ENCODE assay signal across 13 cellular contexts in the genomic region with DNA sequence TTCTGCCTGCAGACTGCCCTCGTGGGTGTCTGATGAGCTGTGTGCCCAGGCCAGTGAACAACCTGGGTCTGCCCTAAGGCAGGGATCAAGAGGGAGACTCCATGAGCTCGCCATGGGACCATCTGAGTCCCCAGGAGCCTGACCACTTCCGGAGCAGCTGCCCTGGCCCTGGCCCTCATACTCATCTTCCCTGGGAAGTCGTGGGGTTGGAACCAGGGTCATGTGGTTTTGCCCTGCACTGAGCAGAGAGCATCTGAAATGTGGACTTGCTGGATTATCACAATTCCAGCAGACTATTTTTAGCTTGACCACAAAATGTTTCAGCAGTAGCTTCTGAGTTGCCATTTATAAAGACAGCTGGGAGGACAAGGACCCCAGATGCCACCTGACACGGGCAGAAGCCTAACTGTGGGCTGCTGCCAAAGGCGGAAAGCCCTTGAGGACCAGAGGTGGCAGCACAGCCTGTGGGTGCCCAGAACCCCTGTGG. TPM values are rescaled to one million over a fixed set of nuclear protein-coding genes. Genes with fewer than 3 reads are reported as not detected.
DNase-seq lines count a peak whose midpoint lies in the region; ATAC-seq, FAIRE-seq and TF ChIP-seq lines count a peak whose summit lies in the region.
"Had no signal": no experiment of that assay in that cellular context is flagged by ENCODE, and none has a peak within 500 bp of the region (broad histone marks: within the 10 kb centered on the region; RNA-seq: fewer than 3 reads in every experiment).

No MANE protein-coding gene starts in this region.

- no peak overlapping the region for H2AFZ ChIP-seq in Loucy (ENCODE audit: low read length)

- FAIRE-seq in kidney (lab: Jason Lieb, UNC): no peak
- FAIRE-seq in D721Med (lab: Jason Lieb, UNC): no peak

- intact Hi-C loops in kidney (cut with DNase I): no loop called here

- peak overlapping the region; percentile 23; the same call in 1 of the 2 replicates for H3K27ac ChIP-seq in DOHH2 (ENCODE audit: low read depth, low read length)
- H3K27ac ChIP-seq in kidney (ENCODE audit: low read depth in 2 of 2, low read length in 2 of 2): no peak overlapping the region
- no peak overlapping the region for H3K27ac ChIP-seq in upper lobe of left lung

- no peak for TF ChIP-seq CTCF in DOHH2 (IDR thresholded peaks at IDR 0.05; ENCODE audit: low read depth, low read length, poor library complexity, severe bottlenecking)
- no peak for TF ChIP-seq CTCF in Loucy (conservative IDR thresholded peaks at IDR 0.05; ENCODE audit: low read length)
- TF ChIP-seq CTCF in kidney (IDR thresholded peaks at IDR 0.05; ENCODE audit: borderline replicate concordance, extremely low read depth, insufficient read depth): no peak
- no peak for TF ChIP-seq CTCF in upper lobe of left lung (IDR thresholded peaks at IDR 0.05)
- TF ChIP-seq CTCF in D721Med (IDR thresholded peaks at IDR 0.05; ENCODE audit: insufficient read depth, missing control alignments): no peak

- H3K4me1 ChIP-seq in DOHH2 (ENCODE audit: control insufficient read depth, low read length) (peaks cover 70% of the 10 kb centered on the region), Loucy (ENCODE audit: insufficient read depth, low read length, poor library complexity, severe bottlenecking) (peaks cover 10% of the 10 kb centered on the region), kidney (ENCODE audit: control insufficient read depth in 1 of 2, insufficient read depth in 1 of 2, low read depth in 1 of 2, low read length in 2 of 2) (no peaks in the 10 kb centered on the region), upper lobe of left lung (peaks cover 0 to 6% (median 2%) of the 10 kb centered on the region in 4 donors)

- 48 to 76% methylated on average over 3 to 6 of the region's 6 CpGs for WGBS in upper lobe of left lung, 2 donors

- H3K4me2 ChIP-seq in DOHH2 (ENCODE audit: low read length) (peak overlapping the region; percentile 64), Loucy (ENCODE audit: low read depth, low read length, poor library complexity, severe bottlenecking) (peak overlapping the region; percentile 36)

- H4K20me1 ChIP-seq in DOHH2 (ENCODE audit: control insufficient read depth, insufficient read depth, low read depth, low read length): no peaks in the 10 kb centered on the region; the same call in 1 of the 2 replicates
- no peaks in the 10 kb centered on the region for H4K20me1 ChIP-seq in Loucy (ENCODE audit: insufficient read depth, low read length, poor library complexity, severe bottlenecking)

- H3K4me3 ChIP-seq in DOHH2 (ENCODE audit: low read length): peak overlapping the region; percentile 38
- no peak overlapping the region for H3K4me3 ChIP-seq in Loucy (ENCODE audit: low read length, poor library complexity, severe bottlenecking)
- no peak overlapping the region for H3K4me3 ChIP-seq in kidney (ENCODE audit: low read length in 2 of 2)
- H3K4me3 ChIP-seq in upper lobe of left lung: no peak overlapping the region

- H3K9me3 ChIP-seq in DOHH2 (ENCODE audit: control insufficient read depth, insufficient read depth, low read length) (no peaks in the 10 kb centered on the region), Loucy (ENCODE audit: insufficient read depth, low read depth, low read length) (no peaks in the 10 kb centered on the region), kidney (ENCODE audit: control insufficient read depth in 1 of 2, low read length in 2 of 2) (no peaks in the 10 kb centered on the region), upper lobe of left lung (no peaks in the 10 kb centered on the region)

- no peak for ATAC-seq in upper lobe of left lung (ENCODE audit: low FRiP score in 2 of 2)
- ATAC-seq: T-cell had no signal

- H3F3A ChIP-seq in DOHH2 (ENCODE audit: control insufficient read depth, insufficient read depth): peaks cover 8% of the 10 kb centered on the region; the same call in 1 of the 2 replicates
- no peaks in the 10 kb centered on the region for H3F3A ChIP-seq in Loucy (ENCODE audit: low read depth)

- H3K27me3 ChIP-seq in DOHH2 (ENCODE audit: control insufficient read depth, low read length) (no peaks in the 10 kb centered on the region), Loucy (ENCODE audit: insufficient read depth, low read length, poor library complexity, severe bottlenecking) (no peaks in the 10 kb centered on the region), upper lobe of left lung (no peaks in the 10 kb centered on the region)

- DNase-seq in astrocyte of the hippocampus (ENCODE audit: low read depth, low spot score) (peak; percentile 36), kidney (peak; percentile 60), NCI-H510A (lab: John Stamatoyannopoulos, UW) (no peak), upper lobe of left lung (no peak), D721Med (ENCODE audit: insufficient read length, low spot score) (no peak), D341Med (ENCODE audit: low spot score) (no peak)
- DNase-seq: activated CD4-positive, alpha-beta T cell treated with anti-CD3 and anti-CD28 coated beads, Interleukin-2, amount 50 U/mL, for 4 hours; activated gamma-delta T cell; central memory CD4-positive, alpha-beta T cell; NCI-H1436; T-cell had no signal

- H3K79me2 ChIP-seq in DOHH2 (ENCODE audit: control insufficient read depth, low read length): peaks cover 2% of the 10 kb centered on the region; the same call in 1 of the 2 replicates
- no peaks in the 10 kb centered on the region; the same call in 1 of the 2 replicates for H3K79me2 ChIP-seq in Loucy (ENCODE audit: insufficient read depth, low read length)

- no peaks in the 10 kb centered on the region for H3K9me2 ChIP-seq in DOHH2 (replicated peaks; ENCODE audit: control insufficient read depth, low read length)
- H3K9me2 ChIP-seq in Loucy (replicated peaks; ENCODE audit: low read depth, low read length): no peaks in the 10 kb centered on the region

- peak overlapping the region; percentile 16 for H3K9ac ChIP-seq in Loucy (ENCODE audit: low read depth, low read length, poor library complexity, severe bottlenecking)
- H3K9ac ChIP-seq in kidney (ENCODE audit: low read length in 2 of 2): no peak overlapping the region

- no peak for TF ChIP-seq EP300 in upper lobe of left lung (IDR thresholded peaks at IDR 0.05)

- TF ChIP-seq POLR2A in upper lobe of left lung (IDR thresholded peaks at IDR 0.05): no peak

- H3K36me3 ChIP-seq in DOHH2 (ENCODE audit: control insufficient read depth, low read length) (peaks cover 14% of the 10 kb centered on the region), Loucy (ENCODE audit: insufficient read depth, low read length) (peaks cover 6% of the 10 kb centered on the region; the same call in 1 of the 2 replicates), kidney (ENCODE audit: control insufficient read depth in 1 of 2, insufficient read depth in 2 of 2, low read length in 2 of 2) (peaks cover 6 to 18% of the 10 kb centered on the region in 2 donors), upper lobe of left lung (peaks cover 2 to 40% (median 29%) of the 10 kb centered on the region in 4 donors)

RNA-seq across cellular contexts. Expression of a gene that starts 6.7 kb away (rescaled TPM):
- total RNA-seq in kidney (38.9 TPM), upper lobe of left lung (10 to 100 TPM; 36.4 to 71.7 (median 49.8) TPM)
- 33.3 TPM for polyA plus RNA-seq in kidney (ENCODE audit: insufficient read depth, low read depth, low replicate concordance)

RNA-seq across cellular contexts. Expression of a gene that starts 45.7 kb away (rescaled TPM):
- 34.1 TPM for total RNA-seq in kidney
- 19.3 TPM for polyA plus RNA-seq in kidney (ENCODE audit: insufficient read depth, low read depth, low replicate concordance)
- 100 to 1,000 TPM in 1 of 6 donors, 10 to 100 TPM in 5; 38.6 to 195 (median 52.7) TPM for total RNA-seq in upper lobe of left lung

RNA-seq across cellular contexts. Expression of a gene that starts 59.5 kb away (rescaled TPM):
- total RNA-seq in kidney (83.9 TPM), upper lobe of left lung (100 to 1,000 TPM in 2 of 6 donors, 10 to 100 TPM in 4; 53.4 to 204 (median 86.5) TPM)
- polyA plus RNA-seq in kidney (ENCODE audit: insufficient read depth, low read depth, low replicate concordance): 35.7 TPM

Comparison
In these comparisons a context has a peak if more than half of its experiments do, and no peak if none do; other contexts are left out.
1. DNase-seq: peak in astrocyte of the hippocampus (single experiment) and kidney (single experiment); none in NCI-H510A (single experiment), upper lobe of left lung (0 of 2), D721Med (single experiment) and D341Med (single experiment).